5 cellular contexts compared by ENCODE assay signal in genomic region chr2:48829569-48829968, GRCh38.
"Had no signal": no experiment of that assay in that cellular context is flagged by ENCODE, and none has a peak within 500 bp of the region (broad histone marks: within the 10 kb centered on the region; RNA-seq: fewer than 3 reads in every experiment).

No MANE protein-coding gene starts in this region.

- H3K4me3 Mint-ChIP-seq: GM23338, H9, IgD-negative memory B cell had no signal

- H3K27ac Mint-ChIP-seq: GM23338, H9, IgD-negative memory B cell had no signal

- H3K4me2 ChIP-seq: GM23338 had no signal

- H3K4me1 Mint-ChIP-seq: GM23338, H9, IgD-negative memory B cell had no signal

- ATAC-seq: GM23338 had no signal

- H2AFZ ChIP-seq: GM23338 had no signal

- DNase-seq: H9, HCEC 1CT, KBM-7 had no signal

- H3K4me3 ChIP-seq: GM23338 had no signal
